In genomic region chr22:22348815-22349454, GRCh38 we compare ENCODE assay signal across 1 cellular context.
TF ChIP-seq lines count a peak whose summit lies in the region.

No MANE protein-coding gene starts in this region.

TF ChIP-seq in H1, 55 proteins besides CTCF, POLR2A, EP300 and RAD21 (continued from another document):
- TF ChIP-seq RNF2 (IDR thresholded peaks at IDR 0.05; ENCODE audit: borderline replicate concordance, low read depth, low read length, missing control alignments, poor library complexity, severe bottlenecking) = no peak
- TF ChIP-seq KDM1A (IDR thresholded peaks at IDR 0.05; ENCODE audit: borderline replicate concordance, low read length) = no peak
- no peak for TF ChIP-seq JUN (IDR thresholded peaks at IDR 0.05; ENCODE audit: low read depth, low read length)
- TF ChIP-seq HDAC2 (IDR thresholded peaks at IDR 0.05; ENCODE audit: borderline replicate concordance in 1 of 2, low read depth in 2 of 2, low read length in 2 of 2) = no peak
- no peak for TF ChIP-seq USF2 (IDR thresholded peaks at IDR 0.05; ENCODE audit: low read length)
- TF ChIP-seq CBX8 (IDR thresholded peaks at IDR 0.05; ENCODE audit: borderline replicate concordance, low read depth, low read length) = no peak
- no peak for TF ChIP-seq RBBP5 (IDR thresholded peaks at IDR 0.05; ENCODE audit: borderline replicate concordance, low read depth, low read length)
